20 cellular contexts compared by ENCODE assay signal in genomic region chr10:5260828-5261227, GRCh38.
A peak's percentile ranks its signal among the peaks of the same experiment; 100 is the strongest.
DNase-seq lines count a peak whose midpoint lies in the region; ATAC-seq, FAIRE-seq and TF ChIP-seq lines count a peak whose summit lies in the region.
"Had no signal": no experiment of that assay in that cellular context is flagged by ENCODE, and none has a peak within 500 bp of the region (broad histone marks: within the 10 kb centered on the region; RNA-seq: fewer than 3 reads in every experiment).

No MANE protein-coding gene starts in this region.

- CTCF ChIA-PET in HepG2 (lab: Yijun Ruan, JAX; ENCODE audit: low intra/inter-chr PET ratio, low total read pairs), result no interaction called here

- no peak overlapping the region for H2BK5ac ChIP-seq in neuronal stem cell (ENCODE audit: low read length)

- no peaks in the 10 kb centered on the region for H3K79me2 ChIP-seq in HepG2 (ENCODE audit: insufficient read depth, low read length)

- DNase-seq in HepG2 (ENCODE audit: low spot score) (no peak), right lobe of liver (no peak), bronchial epithelial cell (ENCODE audit: low read depth) (no peak), neuronal stem cell (ENCODE audit: low spot score) (no peak), NOMO-1 treated with DMSO at 0.1 percent for 48 hours (lab: John Stamatoyannopoulos, UW; ENCODE audit: unreplicated experiment) (no peak), NCI-H446 treated with DMSO at 0.1 percent for 48 hours (lab: John Stamatoyannopoulos, UW) (no peak), GOT3 (lab: John Stamatoyannopoulos, UW) (no peak)
- DNase-seq: BE2C; CD4-positive, alpha-beta T cell; DMS153; DMS79; GDM1; H7; HFFc6; IMR-90 had no signal

- H2AFZ ChIP-seq in HepG2 (ENCODE audit: low read length) (no peak overlapping the region), neuronal stem cell (ENCODE audit: low read length) (no peak overlapping the region)
- H2AFZ ChIP-seq: GM23338 had no signal

- TF ChIP-seq RAD21 in HepG2 (CRISPR knock-in tag; IDR thresholded peaks at IDR 0.05), result no peak

- no peak overlapping the region for H3K4ac ChIP-seq in neuronal stem cell (ENCODE audit: low read length)

- no peak overlapping the region for H4K91ac ChIP-seq in neuronal stem cell (ENCODE audit: low read depth, low read length, poor library complexity)

- no peak overlapping the region for H2BK120ac ChIP-seq in neuronal stem cell (ENCODE audit: low read depth, low read length)

- H4K20me1 ChIP-seq in HepG2 (ENCODE audit: insufficient read depth, low read length), result no peaks in the 10 kb centered on the region

- no peak overlapping the region for H3K27ac ChIP-seq in HepG2 (ENCODE audit: extremely low read length, insufficient read depth, low read length)
- peak overlapping the region in 1 of 3 donors; percentile 8 for H3K27ac ChIP-seq in right lobe of liver
- no peak overlapping the region for H3K27ac ChIP-seq in neuronal stem cell (replicated peaks; ENCODE audit: low read length)
- H3K27ac ChIP-seq: C4-2B, HL-60 had no signal

- H3K4me2 ChIP-seq in HepG2 (ENCODE audit: low read depth, low read length) (no peak overlapping the region), neuronal stem cell (ENCODE audit: insufficient read depth, low read length, poor library complexity, severe bottlenecking) (no peak overlapping the region)
- H3K4me2 ChIP-seq: GM23338 had no signal

- intact Hi-C loops in HepG2 (cut with micrococcal nuclease; ENCODE audit: unreplicated experiment) (no loop called here), right lobe of liver (cut with DNase I) (loop anchor here in 1 of 2 donors (10.0 kb wide), 1 partner anchor 46 kb away; no protein-coding TSS in a partner anchor)

- no peak overlapping the region for H2BK12ac ChIP-seq in neuronal stem cell (ENCODE audit: low read length)

- H3K9me3 ChIP-seq in HepG2 (ENCODE audit: low read length) (peaks cover 11% of the 10 kb centered on the region), right lobe of liver (no peaks in the 10 kb centered on the region), neuronal stem cell (replicated peaks in 1 of 2; ENCODE audit: control insufficient read depth in 2 of 2, insufficient read depth in 1 of 2, low read depth in 1 of 2, low read length in 2 of 2) (peaks cover 0 to 4% of the 10 kb centered on the region in 2 donors)
- H3K9me3 ChIP-seq: BE2C had no signal

- TF ChIP-seq EP300 in HepG2 (IDR thresholded peaks at IDR 0.05; ENCODE audit: low read depth in 2 of 2, low read length in 2 of 2) (no peak), HepG2 (CRISPR knock-in tag; IDR thresholded peaks at IDR 0.05; ENCODE audit: borderline replicate concordance) (no peak)

- no peak overlapping the region for H3K23ac ChIP-seq in neuronal stem cell (ENCODE audit: low read depth, low read length, poor library complexity)

- TF ChIP-seq POLR2A in HepG2 (IDR thresholded peaks at IDR 0.05; ENCODE audit: insufficient read depth in 1 of 2, low read depth in 2 of 2, low read length in 2 of 2) (no peak), right lobe of liver (IDR thresholded peaks at IDR 0.05) (no peak)

- H3K27me3 ChIP-seq in HepG2 (ENCODE audit: control insufficient read depth in 1 of 2, insufficient read depth in 2 of 2, low read length in 2 of 2) (no peaks in the 10 kb centered on the region; a peak in 1 of 5 replicates), right lobe of liver (no peaks in the 10 kb centered on the region), bronchial epithelial cell (ENCODE audit: control insufficient read depth, insufficient read depth, low read length) (no peaks in the 10 kb centered on the region), neuronal stem cell (ENCODE audit: control insufficient read depth in 3 of 3, insufficient read depth in 3 of 3, low read depth in 1 of 3, low read length in 3 of 3) (no peaks in the 10 kb centered on the region)
- H3K27me3 ChIP-seq: BE2C had no signal

- no peaks in the 10 kb centered on the region for H3K36me3 ChIP-seq in HepG2 (replicated peaks in 1 of 2; ENCODE audit: control insufficient read depth in 1 of 2, insufficient read depth in 2 of 2, low read length in 2 of 2)
- no peaks in the 10 kb centered on the region for H3K36me3 ChIP-seq in right lobe of liver
- no peaks in the 10 kb centered on the region for H3K36me3 ChIP-seq in bronchial epithelial cell (ENCODE audit: control insufficient read depth, insufficient read depth, low read length)
- H3K36me3 ChIP-seq in neuronal stem cell (replicated peaks in 1 of 2; ENCODE audit: control insufficient read depth in 2 of 2, insufficient read depth in 2 of 2, low read length in 2 of 2), result no peaks in the 10 kb centered on the region
- H3K36me3 ChIP-seq: BE2C had no signal

- no TSS peak for BruUV-seq in HepG2 (replicated peaks; lab: Mats Ljungman, UMichigan)

- no peaks in the 10 kb centered on the region for H3K79me1 ChIP-seq in neuronal stem cell (ENCODE audit: low read depth, low read length)

- FAIRE-seq in HepG2 (lab: Jason Lieb, UNC), result no peak
- peak; percentile 23 for FAIRE-seq in bronchial epithelial cell (lab: Jason Lieb, UNC)
- FAIRE-seq: K562 had no signal

- H3K4me1 ChIP-seq in HepG2 (ENCODE audit: insufficient read depth, low read length) (peaks cover 30% of the 10 kb centered on the region), right lobe of liver (peaks cover 0 to 45% (median 5%) of the 10 kb centered on the region in 4 donors), neuronal stem cell (ENCODE audit: control insufficient read depth in 2 of 2, insufficient read depth in 1 of 2, low read depth in 1 of 2, low read length in 2 of 2) (peaks cover 0 to 5% of the 10 kb centered on the region in 2 donors)
- H3K4me1 ChIP-seq: BE2C had no signal

- no peak overlapping the region for H3K18ac ChIP-seq in neuronal stem cell (ENCODE audit: low read length)

- H2BK15ac ChIP-seq in neuronal stem cell (ENCODE audit: low read length), result no peak overlapping the region

- H3K14ac ChIP-seq in neuronal stem cell (ENCODE audit: low read length), result peak overlapping the region; percentile 27

- in situ Hi-C loops in HepG2 (cut with HindIII; ENCODE audit: extremely low pct_ligation_motif_present, low pct_unique_long_range_greater_than_20kb), result no loop called here

- no peak overlapping the region for H2AK5ac ChIP-seq in neuronal stem cell (ENCODE audit: low read depth, low read length)

- POLR2A ChIA-PET in HepG2 (lab: Yijun Ruan, JAX), result no interaction called here

- no peak for TF ChIP-seq CTCF in HepG2 (CRISPR knock-in tag; IDR thresholded peaks at IDR 0.05)
- TF ChIP-seq CTCF in right lobe of liver (IDR thresholded peaks at IDR 0.05), result no peak
- TF ChIP-seq CTCF in bronchial epithelial cell (IDR thresholded peaks at IDR 0.05; ENCODE audit: insufficient read depth, low read length, severe bottlenecking), result no peak

- H3K9ac ChIP-seq in HepG2 (ENCODE audit: insufficient read depth, low read depth, low read length) (no peak overlapping the region), neuronal stem cell (ENCODE audit: low read depth, low read length, poor library complexity) (no peak overlapping the region)

- no peak for ATAC-seq in HepG2
- ATAC-seq in right lobe of liver, result no peak
- ATAC-seq: HCT116, K562 had no signal

- no peak overlapping the region for H3K4me3 ChIP-seq in HepG2 (replicated peaks in 1 of 3; ENCODE audit: insufficient read depth in 1 of 3, low read depth in 2 of 3, low read length in 3 of 3)
- H3K4me3 ChIP-seq in right lobe of liver, result no peak overlapping the region
- no peak overlapping the region for H3K4me3 ChIP-seq in bronchial epithelial cell (ENCODE audit: low read depth, low read length)
- no peak overlapping the region for H3K4me3 ChIP-seq in neuronal stem cell (ENCODE audit: low read length in 2 of 2)
- H3K4me3 ChIP-seq: GM23338, K562 had no signal

- 88% methylated on average over 3 of the region's 3 CpGs for WGBS in HepG2 (ENCODE audit: low lambda C conversion rate)
- 100% methylated on average over 3 of the region's 3 CpGs for WGBS in right lobe of liver (ENCODE audit: insufficient coverage, low coverage, low lambda C conversion rate, missing lambda C conversion rate)
- no CpG with 5 or more reads among the region's 3 CpGs for WGBS in neuronal stem cell (ENCODE audit: extremely low coverage in 2 of 2, insufficient read length in 2 of 2, insufficient replicate concordance in 1 of 2), 2 donors

- no peak overlapping the region for H4K8ac ChIP-seq in neuronal stem cell (ENCODE audit: low read depth, low read length)

TF ChIP-seq in HepG2, 621 proteins besides CTCF, POLR2A, EP300 and RAD21:
- peak; percentile 3; the same call in 1 of the 2 replicates for TF ChIP-seq MAFF (IDR thresholded peaks at IDR 0.05; ENCODE audit: low read depth, low read length)
- 0 out of 2 replicates have a peak, but pooled peaks have one; percentile 27 for TF ChIP-seq RBAK (CRISPR knock-in tag; IDR thresholded peaks at IDR 0.05)
- TF ChIP-seq MAFK (conservative IDR thresholded peaks at IDR 0.05 in 1 of 2, IDR thresholded peaks at IDR 0.05 in 1 of 2; ENCODE audit: low read length in 2 of 2), result 0 out of 4 replicates have a peak, but pooled peaks of 1 of the 2 experiments have one; percentile 11
- TF ChIP-seq, protein P1, sequence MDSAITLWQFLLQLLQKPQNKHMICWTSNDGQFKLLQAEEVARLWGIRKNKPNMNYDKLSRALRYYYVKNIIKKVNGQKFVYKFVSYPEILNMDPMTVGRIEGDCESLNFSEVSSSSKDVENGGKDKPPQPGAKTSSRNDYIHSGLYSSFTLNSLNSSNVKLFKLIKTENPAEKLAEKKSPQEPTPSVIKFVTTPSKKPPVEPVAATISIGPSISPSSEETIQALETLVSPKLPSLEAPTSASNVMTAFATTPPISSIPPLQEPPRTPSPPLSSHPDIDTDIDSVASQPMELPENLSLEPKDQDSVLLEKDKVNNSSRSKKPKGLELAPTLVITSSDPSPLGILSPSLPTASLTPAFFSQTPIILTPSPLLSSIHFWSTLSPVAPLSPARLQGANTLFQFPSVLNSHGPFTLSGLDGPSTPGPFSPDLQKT (CRISPR knock-in tag; IDR thresholded peaks at IDR 0.05; ENCODE audit: borderline replicate concordance), result no peak
TF ChIP-seq in HepG2: peak in this region for 3.
